ENCODE assay signal across 10 cellular contexts in genomic region chr10:86410542-86411124, GRCh38. TPM values are rescaled to one million over a fixed set of nuclear protein-coding genes. Genes with fewer than 3 reads are reported as not detected.
DNase-seq lines count a peak whose midpoint lies in the region; ATAC-seq, FAIRE-seq and TF ChIP-seq lines count a peak whose summit lies in the region.
"Had no signal": no experiment of that assay in that cellular context is flagged by ENCODE, and none has a peak within 500 bp of the region (broad histone marks: within the 10 kb centered on the region; RNA-seq: fewer than 3 reads in every experiment).

No MANE protein-coding gene starts in this region.

- no peak overlapping the region for H2AFZ ChIP-seq in keratinocyte (ENCODE audit: control insufficient read depth, low read length)

- no peaks in the 10 kb centered on the region for H3K4me1 ChIP-seq in keratinocyte (ENCODE audit: control insufficient read depth, extremely low read depth, insufficient read depth, low read length)

- H3K4me2 ChIP-seq in keratinocyte (ENCODE audit: control insufficient read depth, extremely low read depth, insufficient read depth, low read depth, low read length) = no peak overlapping the region

- no peaks in the 10 kb centered on the region for H4K20me1 ChIP-seq in keratinocyte (ENCODE audit: control insufficient read depth, extremely low read depth, insufficient read depth, low read length)

- dilution Hi-C loops in keratinocyte (cut with MboI; ENCODE audit: extremely low pct_ligation_motif_present, low sequenced_read_pairs) = no loop called here

- peaks cover 4% of the 10 kb centered on the region for H3K9me3 ChIP-seq in keratinocyte (ENCODE audit: control insufficient read depth, low read depth, low read length)
- H3K9me3 ChIP-seq: neutrophil had no signal

- H3K27me3 Mint-ChIP-seq in activated naive CD4-positive, alpha-beta T cell treated with anti-CD3 and anti-CD28 coated beads, Interleukin-2, amount 10 ng/mL, durations not matched to agents 7 days and 5 days = no peaks in the 10 kb centered on the region
- no peaks in the 10 kb centered on the region for H3K27me3 Mint-ChIP-seq in activated naive CD8-positive, alpha-beta T cell treated with anti-CD3 and anti-CD28 coated beads, Interleukin-2, amount 10 ng/mL, durations not matched to agents 7 days and 5 days

- H3K4me1 Mint-ChIP-seq in activated naive CD4-positive, alpha-beta T cell treated with anti-CD3 and anti-CD28 coated beads, Interleukin-2, amount 10 ng/mL, durations not matched to agents 7 days and 5 days = peaks cover 54% of the 10 kb centered on the region
- H3K4me1 Mint-ChIP-seq in activated naive CD8-positive, alpha-beta T cell treated with anti-CD3 and anti-CD28 coated beads, Interleukin-2, amount 10 ng/mL, durations not matched to agents 7 days and 5 days = peaks cover 36% of the 10 kb centered on the region

- FAIRE-seq in keratinocyte (lab: Jason Lieb, UNC) = no peak
- FAIRE-seq in urothelium cell line (lab: Jason Lieb, UNC) = peak; percentile 32

- H3K27me3 ChIP-seq in keratinocyte (ENCODE audit: control insufficient read depth, extremely low read depth, insufficient read depth, low read length) = no peaks in the 10 kb centered on the region

- CTCF ChIA-PET in activated naive CD4-positive, alpha-beta T cell treated with anti-CD3 and anti-CD28 coated beads, Interleukin-2, amount 10 ng/mL, durations not matched to agents 7 days and 5 days (lab: Charles Lee) = interaction anchor here (3.7 kb wide), 1 partner anchor 10 kb away, joined by 32 read pairs; no protein-coding TSS in a partner anchor

- no peak overlapping the region for H3K9ac ChIP-seq in keratinocyte (ENCODE audit: control insufficient read depth, extremely low read depth, insufficient read depth, low read length)

- no peak for DNase-seq in activated naive CD4-positive, alpha-beta T cell treated with anti-CD3 and anti-CD28 coated beads, Interleukin-2, amount 10 ng/mL, durations not matched to agents 7 days and 5 days
- DNase-seq in activated naive CD4-positive, alpha-beta T cell (lab: John Stamatoyannopoulos, UW) = no peak
- no peak for DNase-seq in activated naive CD8-positive, alpha-beta T cell treated with anti-CD3 and anti-CD28 coated beads, Interleukin-2, amount 10 ng/mL, durations not matched to agents 7 days and 5 days
- DNase-seq in keratinocyte (ENCODE audit: low read depth, low spot score) (peak; percentile 38), urothelium cell line (ENCODE audit: low spot score) (no peak), HuH-7.5 (ENCODE audit: low spot score) (no peak), NCI-H2196 (lab: John Stamatoyannopoulos, UW; ENCODE audit: unreplicated experiment) (no peak)
- DNase-seq: activated CD4-positive, CD25-positive, alpha-beta regulatory T cell treated with anti-CD3 and anti-CD28 coated beads, Interleukin-2, amount 50 U/mL, for 72 hours had no signal

- H3K9me1 ChIP-seq in keratinocyte (ENCODE audit: control insufficient read depth, extremely low read depth, insufficient read depth, low read length) = no peaks in the 10 kb centered on the region

- no peaks in the 10 kb centered on the region for H3K36me3 ChIP-seq in keratinocyte (ENCODE audit: control insufficient read depth in 2 of 2, extremely low read depth in 1 of 2, insufficient read depth in 2 of 2, low read length in 2 of 2)
- H3K36me3 ChIP-seq: neutrophil had no signal

- peaks cover 7% of the 10 kb centered on the region for H3K9me3 Mint-ChIP-seq in activated naive CD4-positive, alpha-beta T cell treated with anti-CD3 and anti-CD28 coated beads, Interleukin-2, amount 10 ng/mL, durations not matched to agents 7 days and 5 days
- peaks cover 6% of the 10 kb centered on the region for H3K9me3 Mint-ChIP-seq in activated naive CD8-positive, alpha-beta T cell treated with anti-CD3 and anti-CD28 coated beads, Interleukin-2, amount 10 ng/mL, durations not matched to agents 7 days and 5 days

- no peak overlapping the region for H3K27ac ChIP-seq in keratinocyte (ENCODE audit: control insufficient read depth, insufficient read depth, low read length)
- H3K27ac ChIP-seq: neutrophil had no signal

- peak overlapping the region; percentile 88 for H3K27ac Mint-ChIP-seq in activated naive CD4-positive, alpha-beta T cell treated with anti-CD3 and anti-CD28 coated beads, Interleukin-2, amount 10 ng/mL, durations not matched to agents 7 days and 5 days
- peak overlapping the region; percentile 89 for H3K27ac Mint-ChIP-seq in activated naive CD8-positive, alpha-beta T cell treated with anti-CD3 and anti-CD28 coated beads, Interleukin-2, amount 10 ng/mL, durations not matched to agents 7 days and 5 days

- no peaks in the 10 kb centered on the region for H3K79me2 ChIP-seq in keratinocyte (ENCODE audit: control insufficient read depth, insufficient read depth, low read length)

- POLR2A ChIA-PET in activated naive CD8-positive, alpha-beta T cell treated with anti-CD3 and anti-CD28 coated beads, Interleukin-2, amount 10 ng/mL, durations not matched to agents 7 days and 5 days (lab: Charles Lee) = interaction anchor here (0.8 to 7.2 kb wide), 6 partner anchors 9 to 175 kb away, joined by 3 to 153 read pairs (median 4); partner anchors contain the start of gene WAPL

- no peak for TF ChIP-seq CTCF in keratinocyte (optimal IDR thresholded peaks at IDR 0.05 in 1 of 3, IDR thresholded peaks at IDR 0.05 in 1 of 3, conservative IDR thresholded peaks at IDR 0.05 in 1 of 3; ENCODE audit: extremely low read depth in 1 of 3, insufficient read depth in 2 of 3, low read length in 3 of 3)

- H3K36me3 Mint-ChIP-seq in activated naive CD4-positive, alpha-beta T cell treated with anti-CD3 and anti-CD28 coated beads, Interleukin-2, amount 10 ng/mL, durations not matched to agents 7 days and 5 days = peaks cover 6% of the 10 kb centered on the region
- H3K36me3 Mint-ChIP-seq in activated naive CD8-positive, alpha-beta T cell treated with anti-CD3 and anti-CD28 coated beads, Interleukin-2, amount 10 ng/mL, durations not matched to agents 7 days and 5 days = peaks cover 10% of the 10 kb centered on the region

- H3K4me3 Mint-ChIP-seq in activated naive CD4-positive, alpha-beta T cell treated with anti-CD3 and anti-CD28 coated beads, Interleukin-2, amount 10 ng/mL, durations not matched to agents 7 days and 5 days = no peak overlapping the region
- H3K4me3 Mint-ChIP-seq in activated naive CD8-positive, alpha-beta T cell treated with anti-CD3 and anti-CD28 coated beads, Interleukin-2, amount 10 ng/mL, durations not matched to agents 7 days and 5 days = peak overlapping the region; percentile 74

- no peak overlapping the region for H3K4me3 ChIP-seq in keratinocyte (ENCODE audit: control insufficient read depth in 2 of 3, extremely low read depth in 1 of 3, insufficient read depth in 2 of 3, low read depth in 1 of 3, low read length in 3 of 3)

- no peak for ATAC-seq in activated naive CD8-positive, alpha-beta T cell treated with anti-CD3 and anti-CD28 coated beads, Interleukin-2, amount 10 ng/mL, durations not matched to agents 7 days and 5 days (ENCODE audit: low read depth)
- ATAC-seq in GM21381 (IDR thresholded peaks at IDR 0.05; ENCODE audit: unreplicated experiment) = no peak

RNA-seq across cellular contexts. Expression of gene GRID1, which starts 44.0 kb away (rescaled TPM):
- total RNA-seq in activated naive CD8-positive, alpha-beta T cell treated with anti-CD3 and anti-CD28 coated beads, Interleukin-2, amount 10 ng/mL, durations not matched to agents 7 days and 5 days = not detected
- polyA plus RNA-seq in keratinocyte = 0.01 to 0.03 TPM (median 0.03 TPM) in 3 replicates
- 0.14 TPM for polyA plus RNA-seq in keratinocyte (2011; ENCODE audit: low read depth)
- polyA plus RNA-seq in keratinocyte (2011; cell fraction: cytosol; rRNA removed) = 0.06 TPM in 2 replicates
- polyA plus RNA-seq in keratinocyte (2011; cell fraction: nucleus; rRNA removed) = 0.04 TPM in 1 of 2 replicates, not detected in the other
- 0.49 TPM in 1 of 2 replicates, not detected in the other for polyA plus RNA-seq in keratinocyte (2012; ENCODE audit: low replicate concordance)
- 0.20 to 0.98 TPM in 2 of 3 replicates, not detected in the other for polyA minus RNA-seq in keratinocyte
- polyA minus RNA-seq in keratinocyte (2011; cell fraction: cytosol; rRNA and poly(A)+ RNA removed) = not detected
- 0.16 and 0.42 TPM in 2 replicates for polyA minus RNA-seq in keratinocyte (2011; cell fraction: nucleus; rRNA and poly(A)+ RNA removed)
